ENCODE assay signal across 11 cellular contexts in the genomic region with DNA sequence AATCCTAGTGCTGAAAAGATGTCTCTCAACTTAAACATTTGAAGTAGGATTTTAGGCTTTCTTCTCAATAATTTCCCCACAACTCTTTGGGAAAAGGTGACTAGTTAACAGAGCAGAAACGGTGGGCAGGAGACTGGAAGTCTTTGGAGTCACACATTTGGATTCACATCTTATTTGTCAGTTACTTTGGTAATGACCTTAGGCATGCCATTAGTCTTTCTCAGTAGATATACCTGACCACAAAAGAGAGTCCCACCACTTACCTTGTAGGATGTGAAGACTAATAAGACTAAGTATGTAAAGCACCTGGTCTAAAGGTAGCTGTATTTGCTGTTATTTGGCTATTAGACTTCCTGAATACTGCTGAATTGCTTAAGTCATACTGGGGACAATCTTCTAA. TPM values are rescaled to one million over a fixed set of nuclear protein-coding genes. Genes with fewer than 3 reads are reported as not detected.
DNase-seq lines count a peak whose midpoint lies in the region; ATAC-seq and TF ChIP-seq lines count a peak whose summit lies in the region.
"Had no signal": no experiment of that assay in that cellular context is flagged by ENCODE, and none has a peak within 500 bp of the region (broad histone marks: within the 10 kb centered on the region; RNA-seq: fewer than 3 reads in every experiment).

No MANE protein-coding gene starts in this region.

- H4K91ac ChIP-seq in mesenchymal stem cell (ENCODE audit: low read length), result no peak overlapping the region

- DNase-seq in M059J (ENCODE audit: low read depth) (peak; percentile 63), body of pancreas (no peak), mesenchymal stem cell (no peak), thoracic aorta (ENCODE audit: low spot score) (no peak), GM20000 (ENCODE audit: low spot score) (no peak), UCSD-AML1 (lab: John Stamatoyannopoulos, UW; ENCODE audit: unreplicated experiment) (no peak), T-helper 1 cell (no peak)
- DNase-seq: activated B cell treated with CpG ODN at 0.5 μM for 24 hours, COR-L47, SHP77 had no signal

- peaks cover 75% of the 10 kb centered on the region for H3K4me1 ChIP-seq in body of pancreas
- H3K4me1 ChIP-seq in mesenchymal stem cell (ENCODE audit: control insufficient read depth, insufficient read depth, low read depth, low read length), result peaks cover 33% of the 10 kb centered on the region
- H3K4me1 ChIP-seq in thoracic aorta (ENCODE audit: control insufficient read depth in 1 of 2, low read depth in 2 of 2), result peaks cover 30 to 42% of the 10 kb centered on the region in 2 donors

- H3K9me3 ChIP-seq in body of pancreas (no peaks in the 10 kb centered on the region), mesenchymal stem cell (ENCODE audit: control insufficient read depth, low read length) (no peaks in the 10 kb centered on the region), thoracic aorta (no peaks in the 10 kb centered on the region)

- H2BK120ac ChIP-seq in mesenchymal stem cell (ENCODE audit: low read depth, low read length), result no peak overlapping the region

- H3K36me3 ChIP-seq in body of pancreas (replicated peaks in 1 of 2; ENCODE audit: insufficient read depth in 1 of 2, low read depth in 2 of 2) (no peaks in the 10 kb centered on the region), mesenchymal stem cell (ENCODE audit: control insufficient read depth in 1 of 2, insufficient read depth in 2 of 2, low read depth in 1 of 2, low read length in 2 of 2) (peaks cover 9 to 24% of the 10 kb centered on the region in 2 experiments), thoracic aorta (no peaks in the 10 kb centered on the region)

- H3K9ac ChIP-seq in mesenchymal stem cell (ENCODE audit: low read length), result peak overlapping the region; percentile 84

- H3K23ac ChIP-seq in mesenchymal stem cell (ENCODE audit: low read length in 2 of 2), result no peak overlapping the region

- H4K8ac ChIP-seq in mesenchymal stem cell (ENCODE audit: low read length), result no peak overlapping the region

- no peak for TF ChIP-seq POLR2A in body of pancreas (IDR thresholded peaks at IDR 0.05)

- H2AFZ ChIP-seq in mesenchymal stem cell (ENCODE audit: low read depth, low read length), result no peak overlapping the region

- no peaks in the 10 kb centered on the region for H3K27me3 ChIP-seq in body of pancreas
- H3K27me3 ChIP-seq in mesenchymal stem cell (ENCODE audit: control insufficient read depth in 1 of 2, insufficient read depth in 1 of 2, low read length in 2 of 2), result no peaks in the 10 kb centered on the region
- H3K27me3 ChIP-seq in thoracic aorta (replicated peaks; ENCODE audit: insufficient read depth), result no peaks in the 10 kb centered on the region

- H3K79me1 ChIP-seq in mesenchymal stem cell (replicated peaks; ENCODE audit: low read length, poor library complexity, severe bottlenecking), result peaks cover 16% of the 10 kb centered on the region

- H3K4me3 ChIP-seq in body of pancreas (no peak overlapping the region), mesenchymal stem cell (ENCODE audit: insufficient read depth in 1 of 2, low read depth in 1 of 2, low read length in 2 of 2) (peak overlapping the region in 1 of 2 experiments; percentile 73), thoracic aorta (peak overlapping the region; percentile 56)

- no peak overlapping the region for H3K4ac ChIP-seq in mesenchymal stem cell (ENCODE audit: low read depth in 1 of 2, low read length in 2 of 2)

- intact Hi-C loops in body of pancreas (cut with DNase I), result no loop called here

- H3K27ac ChIP-seq in body of pancreas (peak overlapping the region; percentile 95 to 99 (median 96)), mesenchymal stem cell (ENCODE audit: low read length, poor library complexity, severe bottlenecking) (peak overlapping the region; percentile 94), thoracic aorta (peak overlapping the region; percentile 83 to 86)
- H3K27ac ChIP-seq: HL-60 had no signal

- no peak overlapping the region for H2BK15ac ChIP-seq in mesenchymal stem cell (ENCODE audit: low read depth, poor library complexity, severe bottlenecking)

- no peak overlapping the region for H2AK5ac ChIP-seq in mesenchymal stem cell (ENCODE audit: low read length, severe bottlenecking)

- 21 to 33% methylated on average over 1 of the region's 1 CpG for WGBS in body of pancreas, 2 donors
- WGBS in mesenchymal stem cell, result 38% methylated on average over 1 of the region's 1 CpG

- H3K14ac ChIP-seq in mesenchymal stem cell (ENCODE audit: low read length in 2 of 2), result no peak overlapping the region

- ATAC-seq in body of pancreas (no peak), thoracic aorta (ENCODE audit: insufficient number of reproducible peaks, low FRiP score, low read depth) (no peak)

- TF ChIP-seq CTCF in body of pancreas (IDR thresholded peaks at IDR 0.05), result no peak
- no peak for TF ChIP-seq CTCF in thoracic aorta (IDR thresholded peaks at IDR 0.05)
- TF ChIP-seq CTCF in GM20000 (IDR thresholded peaks at IDR 0.05; ENCODE audit: extremely low read depth, missing control alignments), result no peak

- no peak overlapping the region for H2BK12ac ChIP-seq in mesenchymal stem cell (ENCODE audit: low read length in 2 of 2)

- H2BK5ac ChIP-seq in mesenchymal stem cell (ENCODE audit: low read depth, low read length, poor library complexity, severe bottlenecking), result no peak overlapping the region

- H3K4me2 ChIP-seq in mesenchymal stem cell (ENCODE audit: low read length, poor library complexity, severe bottlenecking), result no peak overlapping the region

- H3K18ac ChIP-seq in mesenchymal stem cell (ENCODE audit: low read depth in 1 of 2, low read length in 2 of 2), result no peak overlapping the region

RNA-seq across cellular contexts. Expression of a gene that starts 35.4 kb away (rescaled TPM):
- 77.3 and 164 TPM in 2 replicates for total RNA-seq in M059J (2014; rRNA removed; shearing (Covaris generic))
- total RNA-seq in body of pancreas (100 to 1,000 TPM in 1 of 2 donors, 10 to 100 TPM in 1; 93.6 to 112 TPM), thoracic aorta (100 to 1,000 TPM in 1 of 2 donors, 10 to 100 TPM in 1; 79.6 to 113 TPM)
- polyA plus RNA-seq in mesenchymal stem cell (2013, experiment 1 of 2), result 137 TPM
- polyA plus RNA-seq in mesenchymal stem cell (2013, experiment 2 of 2), result 136 TPM
